Comparison of ENCODE assay signal across 21 cellular contexts in genomic region chr21:34833465-34833864, GRCh38.
"Had no signal": no experiment of that assay in that cellular context is flagged by ENCODE, and none has a peak within 500 bp of the region (broad histone marks: within the 10 kb centered on the region; RNA-seq: fewer than 3 reads in every experiment).

No MANE protein-coding gene starts in this region.

- FAIRE-seq: TTC549 had no signal

- H2AFZ ChIP-seq: hepatocyte, neural progenitor cell had no signal

- H3K36me3 ChIP-seq: cardiac muscle cell, left ventricle myocardium inferior, neural progenitor cell, thoracic aorta had no signal

- H3K9me3 ChIP-seq: left ventricle myocardium inferior, sigmoid colon, thoracic aorta had no signal

- ATAC-seq: activated T-cell treated with anti-CD3 and anti-CD28 coated beads, Interleukin-2, amount 50 U/mL, for 4 hours; foreskin keratinocyte; naive thymus-derived CD8-positive, alpha-beta T cell had no signal

- H3K4me2 ChIP-seq: hepatocyte, neural progenitor cell had no signal

- DNase-seq: activated CD4-positive, alpha-beta T cell treated with anti-CD3 and anti-CD28 coated beads for 1 hour; activated CD4-positive, alpha-beta T cell treated with anti-CD3 and anti-CD28 coated beads, Interleukin-2, amount 50 U/mL, for 4 hours; activated CD8-positive, alpha-beta memory T cell treated with anti-CD3 and anti-CD28 coated beads, Interleukin-2, amount 50 U/mL, for 48 hours; activated naive CD8-positive, alpha-beta T cell treated with anti-CD3 and anti-CD28 coated beads, Interleukin-2, amount 10 ng/mL, durations not matched to agents 7 days and 5 days; activated T-cell treated with anti-CD3 and anti-CD28 coated beads, Interleukin-2, amount 50 U/mL, for 4 hours; cortex of kidney; endodermal cell; foreskin keratinocyte; kidney glomerular epithelial cell; left ventricle myocardium inferior; mammary epithelial cell; naive thymus-derived CD8-positive, alpha-beta T cell; sigmoid colon; stimulated activated CD4-positive, alpha-beta T cell treated with anti-CD3 and anti-CD28 coated beads, Interleukin-2, amount 100 ng/mL, for 48 hours; stimulated activated naive CD4-positive, alpha-beta T cell; T-helper 1 cell had no signal

- H3K9ac ChIP-seq: neural progenitor cell had no signal

- H3K4me3 ChIP-seq: cardiac muscle cell, hepatocyte, left ventricle myocardium inferior, neural progenitor cell, sigmoid colon, thoracic aorta had no signal

- H3K4me1 ChIP-seq: foreskin keratinocyte, left ventricle myocardium inferior, neural progenitor cell, sigmoid colon had no signal

- H3K27ac ChIP-seq: cardiac muscle cell, foreskin keratinocyte, hepatocyte, left ventricle myocardium inferior, neural progenitor cell, sigmoid colon, thoracic aorta had no signal

- H3K27me3 ChIP-seq: foreskin keratinocyte, hepatocyte, neural progenitor cell, sigmoid colon had no signal
